9 cellular contexts compared by ENCODE assay signal in the genomic region with DNA sequence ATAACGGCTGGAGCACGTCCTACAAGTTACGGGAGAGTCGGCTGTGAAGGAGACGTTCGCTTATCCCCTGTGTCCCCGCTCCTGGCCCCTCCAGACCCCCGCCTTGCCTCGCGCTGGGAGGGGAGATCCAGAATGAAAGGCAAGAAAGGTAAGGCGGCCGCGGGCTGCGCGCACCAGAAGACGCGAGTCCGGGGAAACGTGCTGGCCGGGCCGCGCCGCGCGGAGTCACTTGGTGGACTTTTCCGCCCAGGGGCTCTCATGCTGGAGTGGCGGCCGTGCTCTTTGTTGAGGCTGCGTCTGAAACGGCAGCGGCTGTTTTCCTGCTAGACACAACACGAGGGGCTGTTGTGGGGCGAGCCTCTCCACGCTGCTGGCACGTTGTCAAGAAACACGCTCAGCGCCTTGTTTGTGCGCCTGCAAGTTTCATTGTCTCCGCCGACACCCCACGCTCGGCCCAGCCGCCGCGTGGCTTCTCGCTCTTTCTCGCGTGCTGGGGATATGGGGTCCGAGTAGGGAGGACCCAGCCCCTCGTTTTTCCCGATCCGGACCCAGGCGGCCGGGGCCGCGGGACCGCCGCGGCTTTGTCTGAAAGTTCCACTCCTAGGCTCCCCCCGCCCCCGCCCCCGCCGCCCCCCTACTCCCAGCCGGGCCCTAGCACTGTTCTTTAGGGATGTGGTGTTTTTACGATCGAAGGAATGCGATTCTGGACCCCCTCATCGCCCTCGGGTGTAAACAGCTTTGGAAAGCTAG. TPM values are rescaled to one million over a fixed set of nuclear protein-coding genes. Genes with fewer than 3 reads are reported as not detected.
DNase-seq lines count a peak whose midpoint lies in the region; ATAC-seq, FAIRE-seq and TF ChIP-seq lines count a peak whose summit lies in the region.
"Had no signal": no experiment of that assay in that cellular context is flagged by ENCODE, and none has a peak within 500 bp of the region (broad histone marks: within the 10 kb centered on the region; RNA-seq: fewer than 3 reads in every experiment).

No MANE protein-coding gene starts in this region.

- H3K9me3 ChIP-seq in esophagus squamous epithelium: no peaks in the 10 kb centered on the region

- DNase-seq in GM04504 (ENCODE audit: low read depth) (peak; percentile 42), NCI-H446 treated with DMSO at 0.1 percent for 48 hours (lab: John Stamatoyannopoulos, UW) (peak; percentile 46), esophagus squamous epithelium (lab: John Stamatoyannopoulos, UW) (peak; percentile 37), naive B cell (peak; percentile 69), hepatic stellate cell (ENCODE audit: low spot score) (no peak), D721Med (ENCODE audit: insufficient read length, low spot score) (no peak)
- peak; percentile 79 for DNase-seq in activated T-cell treated with anti-CD3 and anti-CD28 coated beads, Interleukin-2, amount 50 U/mL, for 24 hours
- peak; percentile 60 to 81 (median 74) for DNase-seq in stimulated activated naive CD4-positive, alpha-beta T cell (lab: John Stamatoyannopoulos, UW)

- peak in 1 of 4 donors; percentile 1 for TF ChIP-seq POLR2A in esophagus squamous epithelium (IDR thresholded peaks at IDR 0.05)

- H3K27ac Mint-ChIP-seq in activated T-cell treated with anti-CD3 and anti-CD28 coated beads, Interleukin-2, amount 50 U/mL, for 24 hours: peak overlapping the region; percentile 99
- H3K27ac Mint-ChIP-seq in naive B cell: peak overlapping the region; percentile 96 to 100 (median 98)

- H3K4me3 ChIP-seq in esophagus squamous epithelium: peak overlapping the region; percentile 80 to 95 (median 83)

- WGBS in esophagus squamous epithelium, 2 donors: 0% methylated on average over 5 of the region's 69 CpGs; no CpG with 5 or more reads in 1 of the 2 donors

- peak overlapping the region; percentile 97 to 99 (median 99) for H3K27ac ChIP-seq in esophagus squamous epithelium

- peaks cover 66% of the 10 kb centered on the region for H3K4me1 Mint-ChIP-seq in activated T-cell treated with anti-CD3 and anti-CD28 coated beads, Interleukin-2, amount 50 U/mL, for 24 hours (ENCODE audit: low read depth)
- H3K4me1 Mint-ChIP-seq in naive B cell: peaks cover 21 to 44% (median 39%) of the 10 kb centered on the region in 3 donors

- H3K27me3 ChIP-seq in esophagus squamous epithelium: no peaks in the 10 kb centered on the region

- peak overlapping the region; percentile 93 for H3K4me3 Mint-ChIP-seq in activated T-cell treated with anti-CD3 and anti-CD28 coated beads, Interleukin-2, amount 50 U/mL, for 24 hours
- H3K4me3 Mint-ChIP-seq in naive B cell: peak overlapping the region; percentile 90 to 97 (median 95)

- intact Hi-C loops in esophagus squamous epithelium (cut with DNase I): loop anchor here (5.0 to 10.0 kb wide), 3 partner anchors 152 to 214 kb away; a partner anchor contains a TSS

- no peaks in the 10 kb centered on the region for H3K36me3 ChIP-seq in esophagus squamous epithelium

- TF ChIP-seq CTCF in esophagus squamous epithelium (IDR thresholded peaks at IDR 0.05) (no peak), D721Med (IDR thresholded peaks at IDR 0.05; ENCODE audit: insufficient read depth, missing control alignments) (no peak)

- H3K36me3 Mint-ChIP-seq in activated T-cell treated with anti-CD3 and anti-CD28 coated beads, Interleukin-2, amount 50 U/mL, for 24 hours (ENCODE audit: low read depth): peaks cover 34% of the 10 kb centered on the region
- no peaks in the 10 kb centered on the region for H3K36me3 Mint-ChIP-seq in naive B cell

- H3K4me1 ChIP-seq in esophagus squamous epithelium: peaks cover 10 to 55% (median 20%) of the 10 kb centered on the region in 3 donors

- no peaks in the 10 kb centered on the region for H3K9me3 Mint-ChIP-seq in activated T-cell treated with anti-CD3 and anti-CD28 coated beads, Interleukin-2, amount 50 U/mL, for 24 hours
- H3K9me3 Mint-ChIP-seq in naive B cell: peaks cover 0 to 1% (median 0%) of the 10 kb centered on the region in 7 donors

- no peaks in the 10 kb centered on the region for H3K27me3 Mint-ChIP-seq in activated T-cell treated with anti-CD3 and anti-CD28 coated beads, Interleukin-2, amount 50 U/mL, for 24 hours
- no peaks in the 10 kb centered on the region for H3K27me3 Mint-ChIP-seq in naive B cell

- FAIRE-seq in D721Med (lab: Jason Lieb, UNC): no peak
- FAIRE-seq: colon had no signal

- ATAC-seq in naive B cell (ENCODE audit: low read depth in 2 of 2): peak in 1 of 2 donors; percentile 3

RNA-seq across cellular contexts. Expression of a gene that starts 0.6 kb away (rescaled TPM):
- total RNA-seq in esophagus squamous epithelium: 10 to 100 TPM; 37.3 to 75.7 (median 57.0) TPM
- 100 to 1,000 TPM in 1 of 6 donors, 10 to 100 TPM in 5; 34.1 to 114 (median 46.4) TPM for polyA plus RNA-seq in naive B cell (ENCODE audit: low read depth in 6 of 6)

Comparison
In these comparisons a context has a peak if more than half of its experiments do, and no peak if none do; other contexts are left out.
1. DNase-seq: peak in GM04504 (single experiment), NCI-H446 treated with DMSO at 0.1 percent for 48 hours (single experiment), activated T-cell treated with anti-CD3 and anti-CD28 coated beads, Interleukin-2, amount 50 U/mL, for 24 hours (single experiment), esophagus squamous epithelium (single experiment), naive B cell (single experiment) and stimulated activated naive CD4-positive, alpha-beta T cell (6 of 6); none in hepatic stellate cell (single experiment) and D721Med (single experiment).